24 cellular contexts compared by ENCODE assay signal in the genomic region with DNA sequence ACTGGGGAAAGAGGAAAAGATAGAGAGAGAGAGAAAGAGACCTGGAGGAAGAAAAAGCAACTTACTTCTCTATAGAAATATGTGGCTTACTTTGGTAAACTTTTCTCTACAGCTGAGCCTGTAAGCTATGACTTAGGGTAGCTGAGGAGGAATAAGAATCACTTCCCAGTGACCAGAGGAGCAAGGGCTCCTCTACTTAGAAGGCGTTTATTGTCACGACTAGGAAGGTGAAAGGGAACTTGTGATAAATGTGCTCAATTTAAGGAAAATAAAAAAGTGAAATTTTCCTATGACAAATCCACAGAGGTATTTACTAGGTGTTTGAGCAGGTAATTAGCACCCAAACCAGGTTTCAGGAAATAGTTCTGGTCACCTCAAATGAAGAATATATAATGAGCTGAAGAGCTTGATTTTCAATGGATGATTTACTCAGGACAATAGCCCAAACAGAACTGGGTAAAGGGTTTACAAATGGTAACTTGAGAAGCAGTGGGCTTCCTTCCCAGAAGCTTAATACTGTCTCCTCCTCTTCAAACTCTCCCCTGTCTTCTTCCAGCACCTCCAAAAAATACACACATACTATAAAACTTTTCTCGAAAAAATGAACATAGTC. TPM values are rescaled to one million over a fixed set of nuclear protein-coding genes. Genes with fewer than 3 reads are reported as not detected.
DNase-seq lines count a peak whose midpoint lies in the region; ATAC-seq and TF ChIP-seq lines count a peak whose summit lies in the region.
"Had no signal": no experiment of that assay in that cellular context is flagged by ENCODE, and none has a peak within 500 bp of the region (broad histone marks: within the 10 kb centered on the region; RNA-seq: fewer than 3 reads in every experiment).

No MANE protein-coding gene starts in this region.

- H4K91ac ChIP-seq in H9 (ENCODE audit: insufficient read length, low read depth, low read length), result no peak overlapping the region

- H3K27me3 ChIP-seq in H9 (ENCODE audit: insufficient read depth, low read length) (no peaks in the 10 kb centered on the region), ectodermal cell (ENCODE audit: control insufficient read depth, insufficient read depth, low read length, poor library complexity, severe bottlenecking) (no peaks in the 10 kb centered on the region), brain microvascular endothelial cell (replicated peaks) (no peaks in the 10 kb centered on the region), smooth muscle cell (ENCODE audit: low read depth) (peaks cover 53% of the 10 kb centered on the region)

- H2BK20ac ChIP-seq in H9 (ENCODE audit: low read depth, low read length, poor library complexity, severe bottlenecking), result no peak overlapping the region

- H3K4me1 ChIP-seq in H9 (ENCODE audit: insufficient read depth, low read length) (peaks cover 11% of the 10 kb centered on the region), ectodermal cell (ENCODE audit: control insufficient read depth, insufficient read depth, low read length) (peaks cover 54% of the 10 kb centered on the region), smooth muscle cell (ENCODE audit: low read depth) (peaks cover 49% of the 10 kb centered on the region)
- H3K4me1 ChIP-seq: heart right ventricle, stomach, transverse colon had no signal

- H3T11ph ChIP-seq in H9 (ENCODE audit: low read length), result no peak overlapping the region

- no peak overlapping the region for H2BK12ac ChIP-seq in H9 (ENCODE audit: insufficient read length, low read depth, low read length)

- H3K4ac ChIP-seq in H9 (ENCODE audit: low read depth, low read length), result no peak overlapping the region

- no peak overlapping the region for H3K56ac ChIP-seq in H9 (ENCODE audit: insufficient read length, low read depth, low read length)

- in situ Hi-C loops in brain microvascular endothelial cell (cut with HindIII; ENCODE audit: low pct_ligation_motif_present, low sequenced_read_pairs), result no loop called here

- no peak overlapping the region for H4K5ac ChIP-seq in H9 (ENCODE audit: insufficient read length, low read depth, low read length)

- H3K79me2 ChIP-seq in H9 (ENCODE audit: insufficient read depth, low read length) (no peaks in the 10 kb centered on the region), smooth muscle cell (ENCODE audit: low read depth) (no peaks in the 10 kb centered on the region)

- H3K4me3 Mint-ChIP-seq in H9, result peak overlapping the region; percentile 9 to 58; a peak in 3 of 5 replicates
- H3K4me3 Mint-ChIP-seq: CD14-positive monocyte; T-helper 1 cell treated with Interleukin-12 subunit alpha and Interleukin-12 subunit beta and Interleukin-4 antibody, amounts not matched to agents 30 μg/mL and 1 μg/mL, for 36 hours had no signal

- H3K36me3 ChIP-seq in ectodermal cell (ENCODE audit: control insufficient read depth, insufficient read depth, low read length) (no peaks in the 10 kb centered on the region), brain microvascular endothelial cell (replicated peaks) (no peaks in the 10 kb centered on the region), smooth muscle cell (ENCODE audit: low read depth) (no peaks in the 10 kb centered on the region)
- H3K36me3 ChIP-seq: heart right ventricle, stomach, transverse colon had no signal

- H3K4me2 ChIP-seq in H9 (ENCODE audit: insufficient read depth, insufficient read length, low read length) (peak overlapping the region; percentile 32), smooth muscle cell (no peak overlapping the region)

- H4K20me1 ChIP-seq in H9 (ENCODE audit: control insufficient read depth, insufficient read depth, insufficient read length), result no peaks in the 10 kb centered on the region
- no peaks in the 10 kb centered on the region for H4K20me1 ChIP-seq in smooth muscle cell (ENCODE audit: low read depth)

- H3K23me2 ChIP-seq in H9 (ENCODE audit: insufficient read length, low read depth, low read length, poor library complexity, severe bottlenecking), result no peaks in the 10 kb centered on the region

- no peak overlapping the region for H3K27ac ChIP-seq in H9 (ENCODE audit: insufficient read length, low read depth, low read length)
- H3K27ac ChIP-seq in ectodermal cell (ENCODE audit: insufficient read depth, low read depth, low read length, poor library complexity, severe bottlenecking), result peak overlapping the region; percentile 93
- no peak overlapping the region for H3K27ac ChIP-seq in brain microvascular endothelial cell
- H3K27ac ChIP-seq in smooth muscle cell (ENCODE audit: low read depth), result no peak overlapping the region
- H3K27ac ChIP-seq: heart right ventricle, stomach, transverse colon had no signal

- no peak for ATAC-seq in GM21526 (IDR thresholded peaks at IDR 0.05; ENCODE audit: low FRiP score, unreplicated experiment)
- ATAC-seq: heart right ventricle, mucosa of descending colon had no signal

- no peaks in the 10 kb centered on the region for H3F3A ChIP-seq in smooth muscle cell (ENCODE audit: low read depth)

- no peak overlapping the region for H2AK5ac ChIP-seq in H9 (ENCODE audit: insufficient read length, low read length)

- H3K27ac Mint-ChIP-seq in H9, result peak overlapping the region; percentile 6 to 97 (median 74); a peak in 6 of 7 replicates
- H3K27ac Mint-ChIP-seq: CD14-positive monocyte; T-helper 1 cell treated with Interleukin-12 subunit alpha and Interleukin-12 subunit beta and Interleukin-4 antibody, amounts not matched to agents 30 μg/mL and 1 μg/mL, for 36 hours had no signal

- TF ChIP-seq CTCF in H9 (conservative IDR thresholded peaks at IDR 0.05) (no peak), brain microvascular endothelial cell (IDR thresholded peaks at IDR 0.05; ENCODE audit: low read depth, low read length, missing control alignments) (no peak), smooth muscle cell (IDR thresholded peaks at IDR 0.05; ENCODE audit: borderline replicate concordance, insufficient read depth, poor library complexity, severe bottlenecking) (no peak)

- no peak overlapping the region for H3K18ac ChIP-seq in H9 (ENCODE audit: insufficient read length, low read depth, low read length)

- WGBS in H9 (ENCODE audit: extremely low coverage, insufficient read length, low lambda C conversion rate), result 100% methylated on average over 1 of the region's 3 CpGs
- WGBS in ectodermal cell, 2 experiments, result 0 to 20% methylated on average over 3 of the region's 3 CpGs
- 36% methylated on average over 3 of the region's 3 CpGs for WGBS in smooth muscle cell (ENCODE audit: low lambda C conversion rate)

- H2BK5ac ChIP-seq in H9 (ENCODE audit: insufficient read length, low read length), result no peak overlapping the region

- H3K79me1 ChIP-seq in H9 (ENCODE audit: insufficient read depth, low read depth, low read length, poor library complexity, severe bottlenecking), result no peaks in the 10 kb centered on the region

- H3K9me3 Mint-ChIP-seq in H9, result no peaks in the 10 kb centered on the region; a peak in 1 of 5 replicates
- H3K9me3 Mint-ChIP-seq: T-helper 1 cell treated with Interleukin-12 subunit alpha and Interleukin-12 subunit beta and Interleukin-4 antibody, amounts not matched to agents 30 μg/mL and 1 μg/mL, for 36 hours had no signal

- no peak overlapping the region for H3K23ac ChIP-seq in H9 (ENCODE audit: insufficient read length, low read depth, low read length)

- H3K4me3 ChIP-seq in ectodermal cell (ENCODE audit: insufficient read depth, low read depth, low read length), result no peak overlapping the region
- H3K4me3 ChIP-seq in brain microvascular endothelial cell (ENCODE audit: low read depth, low read length), result no peak overlapping the region
- H3K4me3 ChIP-seq in smooth muscle cell, result no peak overlapping the region
- H3K4me3 ChIP-seq: heart right ventricle, mucosa of descending colon, stomach, transverse colon had no signal

- no peak overlapping the region for H2BK15ac ChIP-seq in H9 (ENCODE audit: low read depth, low read length)

- H3K36me3 Mint-ChIP-seq in H9 (ENCODE audit: insufficient read depth in 1 of 3, low read depth in 3 of 3), result no peaks in the 10 kb centered on the region
- H3K36me3 Mint-ChIP-seq: CD14-positive monocyte had no signal

- no peak for DNase-seq in H9
- DNase-seq in NCI-H2029 treated with DMSO at 0.1 percent for 48 hours (lab: John Stamatoyannopoulos, UW), result peak; percentile 74
- peak; percentile 49 for DNase-seq in NCI-H774 (lab: John Stamatoyannopoulos, UW)
- no peak for DNase-seq in stimulated activated CD4-positive, alpha-beta T cell treated with anti-CD3 and anti-CD28 coated beads, Interleukin-2, amount 100 ng/mL, for 24 hours
- no peak for DNase-seq in brain microvascular endothelial cell
- DNase-seq in smooth muscle cell (lab: John Stamatoyannopoulos, UW; ENCODE audit: unreplicated experiment), result no peak
- DNase-seq: activated effector memory CD4-positive, alpha-beta T cell treated with anti-CD3 and anti-CD28 coated beads, Interleukin-2, amount 50 U/mL, for 16 hours; cortex of kidney; DMS153; heart right ventricle; mucosa of descending colon; NCI-H1048; NCI-H524; nucleus accumbens; SIG-M5; stomach; transverse colon had no signal

- H4K8ac ChIP-seq in H9 (replicated peaks; ENCODE audit: insufficient read length, low read depth, low read length), result no peak overlapping the region

- H2AFZ ChIP-seq in H9 (ENCODE audit: low read length) (no peak overlapping the region), smooth muscle cell (ENCODE audit: low read depth) (no peak overlapping the region)

- H3K9ac ChIP-seq in H9 (ENCODE audit: extremely low read depth, insufficient read length, low read length) (no peak overlapping the region), smooth muscle cell (ENCODE audit: low read depth) (no peak overlapping the region)

- H3K14ac ChIP-seq in H9 (ENCODE audit: insufficient read depth, low read length), result no peak overlapping the region

- peaks cover 59 to 63% of the 10 kb centered on the region in 2 experiments for H3K4me1 Mint-ChIP-seq in H9
- H3K4me1 Mint-ChIP-seq: CD14-positive monocyte had no signal

- H3K9me3 ChIP-seq in H9 (ENCODE audit: control insufficient read depth, low read depth, low read length), result no peaks in the 10 kb centered on the region
- H3K9me3 ChIP-seq in ectodermal cell (ENCODE audit: control insufficient read depth, low read length), result no peaks in the 10 kb centered on the region
- no peaks in the 10 kb centered on the region for H3K9me3 ChIP-seq in smooth muscle cell (replicated peaks; ENCODE audit: low read depth)
- H3K9me3 ChIP-seq: heart right ventricle, mucosa of descending colon, stomach, transverse colon had no signal

- no peak overlapping the region for H2BK120ac ChIP-seq in H9 (ENCODE audit: low read depth, low read length, poor library complexity, severe bottlenecking)

- H3K27me3 Mint-ChIP-seq in H9 (ENCODE audit: low read depth), result peaks cover 2% of the 10 kb centered on the region; the same call in 1 of the 2 replicates

RNA-seq across cellular contexts. Expression of gene SOX2, which starts 46.1 kb away (rescaled TPM):
- 307 and 316 TPM in 2 replicates for total RNA-seq in H9 (2021)
- 253 TPM for polyA plus RNA-seq in ectodermal cell (2013, experiment 1 of 4)
- polyA plus RNA-seq in ectodermal cell (2013, experiment 2 of 4), result 302 TPM
- polyA plus RNA-seq in ectodermal cell (2013, experiment 3 of 4), result 273 TPM
- 302 TPM for polyA plus RNA-seq in ectodermal cell (2013, experiment 4 of 4)
- not detected in 2 replicates for total RNA-seq in smooth muscle cell
- polyA plus RNA-seq in smooth muscle cell, result not detected in 2 replicates
- total RNA-seq: HT1080, LHCN-M2, liver had no signal
- polyA plus RNA-seq: CD14-positive monocyte had no signal

Comparison
In these comparisons a context has a peak if more than half of its experiments do, and no peak if none do; other contexts are left out.
1. DNase-seq: peak in NCI-H2029 treated with DMSO at 0.1 percent for 48 hours (single experiment) and NCI-H774 (single experiment); none in H9 (single experiment), stimulated activated CD4-positive, alpha-beta T cell treated with anti-CD3 and anti-CD28 coated beads, Interleukin-2, amount 100 ng/mL, for 24 hours (0 of 2), brain microvascular endothelial cell (single experiment) and smooth muscle cell (single experiment).
2. RNA of gene SOX2, which starts 46.1 kb away (total RNA-seq): 307 to 316 TPM in H9; not detected in smooth muscle cell; every median in the first group is over 100 times any median in the second.